In the genomic region with DNA sequence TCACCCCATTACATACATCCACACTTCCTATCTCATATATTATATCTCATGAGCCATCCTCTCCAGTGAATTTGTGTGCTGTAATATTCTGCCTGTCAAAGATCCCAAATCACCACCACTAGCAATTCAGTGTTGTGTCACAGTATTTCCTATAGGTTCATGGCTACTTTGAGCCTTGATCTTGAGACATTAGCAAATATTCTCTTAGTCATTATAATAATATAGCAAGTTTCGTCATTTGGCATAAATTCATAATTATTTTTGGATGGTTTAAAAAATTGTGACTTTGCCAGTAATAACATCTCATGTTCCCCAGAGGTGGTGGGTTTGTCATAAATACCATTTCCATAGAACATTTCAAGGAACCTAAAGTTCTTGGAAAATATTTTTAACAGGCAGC, we compare ENCODE assay signal across 19 cellular contexts. TPM values are rescaled to one million over a fixed set of nuclear protein-coding genes. Genes with fewer than 3 reads are reported as not detected.
DNase-seq lines count a peak whose midpoint lies in the region; ATAC-seq, FAIRE-seq and TF ChIP-seq lines count a peak whose summit lies in the region.
"Had no signal": no experiment of that assay in that cellular context is flagged by ENCODE, and none has a peak within 500 bp of the region (broad histone marks: within the 10 kb centered on the region; RNA-seq: fewer than 3 reads in every experiment).

No MANE protein-coding gene starts in this region.

- H3K9me1 ChIP-seq in endothelial cell of umbilical vein (replicated peaks; ENCODE audit: control insufficient read depth, extremely low read depth, insufficient read depth, low read length), result peaks cover 4% of the 10 kb centered on the region

- H3K4me1 ChIP-seq in ACC112 (ENCODE audit: control insufficient read depth, insufficient read depth, low read length, unreplicated experiment) (peaks cover 90% of the 10 kb centered on the region), endothelial cell of umbilical vein (ENCODE audit: control insufficient read depth, extremely low read depth, insufficient read depth, low read length) (peaks cover 55% of the 10 kb centered on the region), osteoblast (ENCODE audit: insufficient read depth, low read length) (peaks cover 60% of the 10 kb centered on the region)

- H2AFZ ChIP-seq in ACC112 (ENCODE audit: low read length, unreplicated experiment) (no peak overlapping the region), endothelial cell of umbilical vein (ENCODE audit: low read depth, low read length) (no peak overlapping the region), osteoblast (ENCODE audit: low read length) (no peak overlapping the region)

- POLR2A ChIA-PET in endothelial cell of umbilical vein (lab: Charles Lee), result no interaction called here

- ATAC-seq in HG03139 (IDR thresholded peaks at IDR 0.05; ENCODE audit: unreplicated experiment) (no peak), HG02973 (IDR thresholded peaks at IDR 0.05; ENCODE audit: unreplicated experiment) (no peak)

- peak overlapping the region; percentile 97 for H3K27ac ChIP-seq in ACC112 (ENCODE audit: low read depth, low read length)
- peak overlapping the region; percentile 14 for H3K27ac ChIP-seq in endothelial cell of umbilical vein (ENCODE audit: insufficient read depth, low read depth, low read length)
- H3K27ac ChIP-seq in osteoblast (ENCODE audit: low read depth, low read length), result peak overlapping the region; percentile 74
- H3K27ac ChIP-seq: cardiac muscle cell, epithelial cell of prostate, SK-N-MC had no signal

- peak; percentile 12 for FAIRE-seq in endothelial cell of umbilical vein (lab: Jason Lieb, UNC)
- no peak for FAIRE-seq in D721Med (lab: Jason Lieb, UNC)
- FAIRE-seq: A204.1, GM12878 had no signal

- no peak for TF ChIP-seq CTCF in endothelial cell of umbilical vein (IDR thresholded peaks at IDR 0.05; ENCODE audit: extremely low read depth in 1 of 2, insufficient read depth in 1 of 2, low read depth in 1 of 2, low read length in 2 of 2)
- TF ChIP-seq CTCF in osteoblast (IDR thresholded peaks at IDR 0.05; ENCODE audit: extremely low read depth, low read depth, low read length), result no peak
- no peak for TF ChIP-seq CTCF in D721Med (IDR thresholded peaks at IDR 0.05; ENCODE audit: insufficient read depth, missing control alignments)

- no peak for TF ChIP-seq POLR2A in endothelial cell of umbilical vein (IDR thresholded peaks at IDR 0.05; ENCODE audit: low read depth, low read length)

- no TSS peak for BruUV-seq in endothelial cell of umbilical vein (replicated peaks; lab: Mats Ljungman, UMichigan)

- intact Hi-C loops in endothelial cell of umbilical vein (cut with micrococcal nuclease), result loop anchor here (1.0 kb wide), 3 partner anchors 36 to 177 kb away; no protein-coding TSS in a partner anchor

- dilution Hi-C loops in endothelial cell of umbilical vein (cut with MboI; ENCODE audit: extremely low pct_ligation_motif_present, low sequenced_read_pairs), result no loop called here

- H3K4me3 ChIP-seq in ACC112 (ENCODE audit: low read depth, low read length), result no peak overlapping the region
- no peak overlapping the region for H3K4me3 ChIP-seq in endothelial cell of umbilical vein (replicated peaks in 1 of 3; ENCODE audit: insufficient read depth in 1 of 3, low read depth in 1 of 3, low read length in 3 of 3)
- H3K4me3 ChIP-seq in osteoblast (ENCODE audit: insufficient read depth, low read length), result no peak overlapping the region
- H3K4me3 ChIP-seq in MG63, result no peak overlapping the region
- H3K4me3 ChIP-seq: cardiac muscle cell, GM12878, Peyer's patch, SK-N-MC, stomach had no signal

- DNase-seq in NCI-H69 (lab: John Stamatoyannopoulos, UW), result peak; percentile 1
- DNase-seq in endothelial cell of umbilical vein (ENCODE audit: low read depth, low spot score), result peak; percentile 77
- DNase-seq in osteoblast (ENCODE audit: insufficient read length, low spot score, missing footprints), result no peak
- DNase-seq in MG63, result no peak
- DNase-seq in D721Med (ENCODE audit: insufficient read length, low spot score), result no peak
- DNase-seq: activated CD4-positive, alpha-beta T cell treated with anti-CD3 and anti-CD28 coated beads, Interleukin-2, amount 50 U/mL, for 4 hours; NCI-H1417 treated with DMSO at 0.1 percent for 48 hours; NCI-H446 treated with DMSO at 0.1 percent for 48 hours; Peyer's patch; retina; stomach had no signal

- H3K9ac ChIP-seq in endothelial cell of umbilical vein (replicated peaks; ENCODE audit: extremely low read depth, insufficient read depth, low read length), result no peak overlapping the region

- no peaks in the 10 kb centered on the region for H3K27me3 ChIP-seq in ACC112 (ENCODE audit: insufficient read depth, low read length)
- no peaks in the 10 kb centered on the region for H3K27me3 ChIP-seq in endothelial cell of umbilical vein (ENCODE audit: control insufficient read depth in 2 of 2, insufficient read depth in 2 of 2, low read length in 2 of 2)
- no peaks in the 10 kb centered on the region for H3K27me3 ChIP-seq in osteoblast (ENCODE audit: insufficient read depth, low read length)
- no peaks in the 10 kb centered on the region for H3K27me3 ChIP-seq in MG63
- H3K27me3 ChIP-seq: cardiac muscle cell, Peyer's patch, stomach had no signal

- CTCF ChIA-PET in endothelial cell of umbilical vein (lab: Charles Lee), result no interaction called here

- H3K36me3 ChIP-seq in ACC112 (ENCODE audit: insufficient read depth, low read length) (peaks cover 38% of the 10 kb centered on the region), endothelial cell of umbilical vein (ENCODE audit: control insufficient read depth in 2 of 2, extremely low read depth in 1 of 2, insufficient read depth in 2 of 2, low read length in 2 of 2) (peaks cover 0 to 3% of the 10 kb centered on the region in 2 experiments), osteoblast (ENCODE audit: insufficient read depth, low read length) (peaks cover 44% of the 10 kb centered on the region), MG63 (peaks cover 84% of the 10 kb centered on the region)
- H3K36me3 ChIP-seq: cardiac muscle cell had no signal

- no peaks in the 10 kb centered on the region for H3K9me3 ChIP-seq in endothelial cell of umbilical vein (replicated peaks; ENCODE audit: control insufficient read depth, insufficient read depth, low read length)
- H3K9me3 ChIP-seq in osteoblast (ENCODE audit: low read depth, low read length), result no peaks in the 10 kb centered on the region
- H3K9me3 ChIP-seq in MG63, result no peaks in the 10 kb centered on the region
- H3K9me3 ChIP-seq: Peyer's patch, stomach had no signal

- H3K4me2 ChIP-seq in endothelial cell of umbilical vein (ENCODE audit: insufficient read depth, low read length) (no peak overlapping the region), osteoblast (ENCODE audit: insufficient read depth, low read length) (no peak overlapping the region)

- H4K20me1 ChIP-seq in endothelial cell of umbilical vein (replicated peaks; ENCODE audit: control insufficient read depth, extremely low read depth, insufficient read depth, low read length) (peaks cover 3% of the 10 kb centered on the region), osteoblast (ENCODE audit: insufficient read depth, low read length) (peaks cover 3% of the 10 kb centered on the region)

- H3K79me2 ChIP-seq in ACC112 (ENCODE audit: control insufficient read depth, insufficient read depth, low read length, unreplicated experiment) (peaks cover 81% of the 10 kb centered on the region), endothelial cell of umbilical vein (ENCODE audit: control insufficient read depth, insufficient read depth, low read length) (peaks cover 60% of the 10 kb centered on the region), osteoblast (ENCODE audit: insufficient read depth, low read length) (peaks cover 63% of the 10 kb centered on the region)

TF ChIP-seq in endothelial cell of umbilical vein, 7 proteins besides CTCF, POLR2A, EP300 and RAD21:
- TF ChIP-seq GATA2 (IDR thresholded peaks at IDR 0.05; ENCODE audit: insufficient read depth, insufficient read length, low read depth, low read length) (peak; percentile 25), POLR2AphosphoS5 (IDR thresholded peaks at IDR 0.05; ENCODE audit: insufficient read depth, low read depth, low read length) (peak; percentile 31), FOS (IDR thresholded peaks at IDR 0.05; ENCODE audit: borderline replicate concordance, insufficient read depth, low read length) (peak; percentile 65), JUN (IDR thresholded peaks at IDR 0.05; ENCODE audit: borderline replicate concordance, insufficient read depth, insufficient read length, low read depth) (peak; percentile 64), MYC (IDR thresholded peaks at IDR 0.05; ENCODE audit: low read depth, low read length) (no peak), EZH2 (IDR thresholded peaks at IDR 0.05; ENCODE audit: borderline replicate concordance, low read depth, low read length, severe bottlenecking) (no peak)
- TF ChIP-seq, protein P1, sequence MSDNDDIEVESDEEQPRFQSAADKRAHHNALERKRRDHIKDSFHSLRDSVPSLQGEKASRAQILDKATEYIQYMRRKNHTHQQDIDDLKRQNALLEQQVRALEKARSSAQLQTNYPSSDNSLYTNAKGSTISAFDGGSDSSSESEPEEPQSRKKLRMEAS (IDR thresholded peaks at IDR 0.05; ENCODE audit: insufficient read depth, insufficient read length), result no peak

RNA-seq across cellular contexts. Expression of gene CMSS1, which starts 47.7 kb away (rescaled TPM):
- total RNA-seq in endothelial cell of umbilical vein (60.6 and 61.9 TPM in 2 replicates), osteoblast (14.7 and 15.9 TPM in 2 replicates)
- 8.2 and 9.7 TPM in 2 replicates for polyA plus RNA-seq in endothelial cell of umbilical vein
- 21.4 and 22.3 TPM in 2 replicates for polyA plus RNA-seq in endothelial cell of umbilical vein (2011; cell fraction: cytosol; rRNA removed)
- polyA plus RNA-seq in endothelial cell of umbilical vein (2011; cell fraction: nucleus; rRNA removed), result 15.9 and 18.1 TPM in 2 replicates
- 31.3 and 64.7 TPM in 2 replicates for polyA plus RNA-seq in endothelial cell of umbilical vein (2012)
- polyA minus RNA-seq in endothelial cell of umbilical vein, result 6.0 and 8.6 TPM in 2 replicates
- 27.2 TPM for polyA minus RNA-seq in endothelial cell of umbilical vein (2011; cell fraction: cytosol; rRNA and poly(A)+ RNA removed)
- polyA minus RNA-seq in endothelial cell of umbilical vein (2011; cell fraction: nucleus; rRNA and poly(A)+ RNA removed), result 28.2 and 35.4 TPM in 2 replicates
- 48.9 and 141 TPM in 2 replicates for total RNA-seq in MG63 (2014; rRNA removed; shearing (Covaris generic); ENCODE audit: low replicate concordance)

Comparison
In these comparisons a context has a peak if more than half of its experiments do, and no peak if none do; other contexts are left out.
1. H3K27ac ChIP-seq: peak in every context shown above with its lines; median percentile 97 in ACC112; 74 in osteoblast; 14 in endothelial cell of umbilical vein.
2. DNase-seq: peak in NCI-H69 (single experiment) and endothelial cell of umbilical vein (single experiment); none in osteoblast (single experiment), MG63 (single experiment) and D721Med (single experiment).